In genomic region chr14:35389315-35389667, GRCh38 we compare ENCODE assay signal across 26 cellular contexts.
"Had no signal": no experiment of that assay in that cellular context is flagged by ENCODE, and none has a peak within 500 bp of the region (broad histone marks: within the 10 kb centered on the region; RNA-seq: fewer than 3 reads in every experiment).

No MANE protein-coding gene starts in this region.

- H3K36me3 ChIP-seq: esophagus squamous epithelium, gastroesophageal sphincter, heart left ventricle, left lung, lower lobe of right lung had no signal

- FAIRE-seq: colon, endometrium had no signal

- ATAC-seq: esophagus mucosa, gastroesophageal sphincter, heart left ventricle, left cardiac atrium, left lung, lower lobe of right lung, mucosa of descending colon had no signal

- H3K4me2 ChIP-seq: hepatocyte had no signal

- H3K4me3 ChIP-seq: coronary artery, dorsolateral prefrontal cortex, esophagus squamous epithelium, gastroesophageal sphincter, heart left ventricle, hepatocyte, left lung, lower lobe of right lung, mucosa of descending colon had no signal

- H3K9me3 Mint-ChIP-seq: immature natural killer cell, mesothelial cell of epicardium had no signal

- H3K4me3 Mint-ChIP-seq: immature natural killer cell, mesothelial cell of epicardium, naive B cell had no signal

- H3K27ac Mint-ChIP-seq: immature natural killer cell, mesothelial cell of epicardium had no signal

- H2AFZ ChIP-seq: hepatocyte had no signal

- H3K4me1 Mint-ChIP-seq: immature natural killer cell had no signal

- H3K36me3 Mint-ChIP-seq: immature natural killer cell, mesothelial cell of epicardium, naive B cell had no signal

- H3K27ac ChIP-seq: coronary artery, dorsolateral prefrontal cortex, epithelial cell of prostate, esophagus squamous epithelium, gastroesophageal sphincter, heart left ventricle, hepatocyte, left lung, lower lobe of right lung had no signal

- H3K9me3 ChIP-seq: esophagus squamous epithelium, gastroesophageal sphincter, heart left ventricle, left lung, lower lobe of right lung, mucosa of descending colon had no signal

- H3K79me2 ChIP-seq: hepatocyte had no signal

- H3K27me3 ChIP-seq: dorsolateral prefrontal cortex, esophagus squamous epithelium, gastroesophageal sphincter, heart left ventricle, hepatocyte, left lung had no signal

- H3K27me3 Mint-ChIP-seq: naive B cell had no signal

- DNase-seq: dermis blood vessel endothelial cell; dorsolateral prefrontal cortex; effector CD4-positive, alpha-beta T cell; effector memory CD4-positive, alpha-beta T cell; erythroblast; esophagus squamous epithelium; foreskin fibroblast; foreskin melanocyte; heart left ventricle; hypothalamus; immature natural killer cell; islet precursor cell; left cardiac atrium; left lung; mesenchymal stem cell; mucosa of descending colon; naive B cell had no signal
